In genomic region chr11:44316388-44317240, GRCh38 we compare ENCODE assay signal across 1 cellular context.
A peak's percentile ranks its signal among the peaks of the same experiment; 100 is the strongest.
TF ChIP-seq lines count a peak whose summit lies in the region.

No MANE protein-coding gene starts in this region.

TF ChIP-seq in HepG2, 621 proteins besides CTCF, POLR2A, EP300 and RAD21 (continued from another document):
- TF ChIP-seq GABPA (IDR thresholded peaks at IDR 0.05; ENCODE audit: low read depth, low read length) (no peak), GABPA (CRISPR knock-in tag; IDR thresholded peaks at IDR 0.05; ENCODE audit: low read depth) (peak; percentile 27; the same call in 1 of the 2 replicates), ZC3H13 (CRISPR knock-in tag; IDR thresholded peaks at IDR 0.05) (0 out of 2 replicates have a peak, but pooled peaks have one; percentile 32), MTF2 (CRISPR knock-in tag; IDR thresholded peaks at IDR 0.05; ENCODE audit: borderline replicate concordance) (0 out of 2 replicates have a peak, but pooled peaks have one; percentile 21), ZSCAN20 (CRISPR knock-in tag; IDR thresholded peaks at IDR 0.05; ENCODE audit: borderline replicate concordance) (no peak)
